33 cellular contexts compared by ENCODE assay signal in genomic region chr17:63854709-63855108, GRCh38. TPM values are rescaled to one million over a fixed set of nuclear protein-coding genes. Genes with fewer than 3 reads are reported as not detected.
"Had no signal": no experiment of that assay in that cellular context is flagged by ENCODE, and none has a peak within 500 bp of the region (broad histone marks: within the 10 kb centered on the region; RNA-seq: fewer than 3 reads in every experiment).

No MANE protein-coding gene starts in this region.

- ATAC-seq: effector memory CD8-positive, alpha-beta T cell; esophagus mucosa; gastrocnemius medialis; heart right ventricle; left colon; left lobe of liver; lower lobe of right lung had no signal

- DNase-seq: colonic mucosa; cortex of kidney; effector CD8-positive, alpha-beta T cell; effector memory CD8-positive, alpha-beta T cell; endodermal cell; erythroblast; esophagus squamous epithelium; foreskin fibroblast; foreskin melanocyte; gastrocnemius medialis; glutamatergic neuron; head of caudate nucleus; heart right ventricle; hippocampal formation; kidney glomerular epithelial cell; left colon; left ventricle myocardium inferior; lower lobe of right lung; mesenchymal stem cell had no signal

- H3K4me1 Mint-ChIP-seq: endodermal cell, mesothelial cell of epicardium had no signal

- H3K36me3 Mint-ChIP-seq: mesothelial cell of epicardium had no signal

- H3K4me3 Mint-ChIP-seq: dendritic cell treated with granulocyte-macrophage colony-stimulating factor and Interleukin-4, amounts not matched to agents 40 ng/mL and 50 ng/mL, for 4 days; effector memory CD8-positive, alpha-beta T cell; endodermal cell; mesothelial cell of epicardium had no signal

- H3K27ac ChIP-seq: colonic mucosa, epithelial cell of prostate, esophagus squamous epithelium, gastrocnemius medialis, heart right ventricle, left ventricle myocardium inferior, lower lobe of right lung had no signal

- H3K4me1 ChIP-seq: colonic mucosa, esophagus squamous epithelium, gastrocnemius medialis, heart right ventricle, left ventricle myocardium inferior, lower lobe of right lung had no signal

- H3K27ac Mint-ChIP-seq: dendritic cell treated with granulocyte-macrophage colony-stimulating factor and Interleukin-4, amounts not matched to agents 40 ng/mL and 50 ng/mL, for 4 days; effector memory CD8-positive, alpha-beta T cell; endodermal cell; mesothelial cell of epicardium had no signal

- H3K36me3 ChIP-seq: colonic mucosa, esophagus squamous epithelium, gastrocnemius medialis, heart right ventricle, left ventricle myocardium inferior, lower lobe of right lung had no signal

- H3K27me3 ChIP-seq: colonic mucosa, esophagus squamous epithelium, gastrocnemius medialis, heart right ventricle had no signal

- H3K4me3 ChIP-seq: colonic mucosa, esophagus squamous epithelium, gastrocnemius medialis, heart right ventricle, left ventricle myocardium inferior, lower lobe of right lung had no signal

- H3K9me3 ChIP-seq: colonic mucosa, esophagus squamous epithelium, gastrocnemius medialis, heart right ventricle, left ventricle myocardium inferior, lower lobe of right lung had no signal

- H3K9me3 Mint-ChIP-seq: dendritic cell treated with granulocyte-macrophage colony-stimulating factor and Interleukin-4, amounts not matched to agents 40 ng/mL and 50 ng/mL, for 4 days; effector memory CD8-positive, alpha-beta T cell; mesothelial cell of epicardium had no signal

RNA-seq across cellular contexts. Expression of gene CSH2, which starts 18.8 kb away (rescaled TPM):
- total RNA-seq: chondrocyte, colonic mucosa, dermis microvascular lymphatic vessel endothelial cell, esophagus mucosa, esophagus squamous epithelium, gastrocnemius medialis, glomerular endothelial cell, heart right ventricle, left colon, left lobe of liver, left ventricle myocardium inferior, lower leg skin, lower lobe of right lung, lung microvascular endothelial cell, mesenteric fat pad, mesothelial cell of epicardium, mucosa of gallbladder had no signal
- polyA plus RNA-seq: heart right ventricle, keratinocyte had no signal

RNA-seq across cellular contexts. Expression of gene GH2, which starts 27.0 kb away (rescaled TPM):
- total RNA-seq: chondrocyte, colonic mucosa, dermis microvascular lymphatic vessel endothelial cell, esophagus mucosa, esophagus squamous epithelium, gastrocnemius medialis, glomerular endothelial cell, heart right ventricle, left colon, left lobe of liver, left ventricle myocardium inferior, lower leg skin, lower lobe of right lung, lung microvascular endothelial cell, mesenteric fat pad, mesothelial cell of epicardium, mononuclear cell, mucosa of gallbladder had no signal
- polyA plus RNA-seq: heart right ventricle, keratinocyte had no signal
